In the genomic region with DNA sequence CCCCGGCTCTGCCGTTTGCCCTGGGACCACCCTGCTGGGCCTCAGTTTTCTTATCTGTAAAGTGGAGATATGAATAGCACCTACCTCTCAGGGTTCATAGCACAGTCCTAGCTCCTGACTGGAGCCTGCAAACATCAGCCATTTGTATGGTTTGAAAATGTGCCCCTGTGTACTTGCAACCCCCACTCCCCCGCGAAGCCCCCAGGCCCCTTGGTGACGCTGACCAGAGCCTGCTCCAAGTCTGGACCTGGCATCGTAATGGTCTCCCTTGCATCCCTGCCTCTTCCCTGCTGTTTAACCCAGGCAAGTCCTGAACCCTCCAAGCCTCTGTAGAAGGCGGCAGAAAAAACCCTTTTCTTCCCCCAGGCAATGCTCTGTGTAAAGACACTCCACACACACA, we compare ENCODE assay signal across 1 cellular context.
TF ChIP-seq lines count a peak whose summit lies in the region.

No MANE protein-coding gene starts in this region.

TF ChIP-seq in GM23338, 12 proteins besides CTCF, POLR2A, EP300 and RAD21 (continued from another document):
- TF ChIP-seq, protein P1, sequence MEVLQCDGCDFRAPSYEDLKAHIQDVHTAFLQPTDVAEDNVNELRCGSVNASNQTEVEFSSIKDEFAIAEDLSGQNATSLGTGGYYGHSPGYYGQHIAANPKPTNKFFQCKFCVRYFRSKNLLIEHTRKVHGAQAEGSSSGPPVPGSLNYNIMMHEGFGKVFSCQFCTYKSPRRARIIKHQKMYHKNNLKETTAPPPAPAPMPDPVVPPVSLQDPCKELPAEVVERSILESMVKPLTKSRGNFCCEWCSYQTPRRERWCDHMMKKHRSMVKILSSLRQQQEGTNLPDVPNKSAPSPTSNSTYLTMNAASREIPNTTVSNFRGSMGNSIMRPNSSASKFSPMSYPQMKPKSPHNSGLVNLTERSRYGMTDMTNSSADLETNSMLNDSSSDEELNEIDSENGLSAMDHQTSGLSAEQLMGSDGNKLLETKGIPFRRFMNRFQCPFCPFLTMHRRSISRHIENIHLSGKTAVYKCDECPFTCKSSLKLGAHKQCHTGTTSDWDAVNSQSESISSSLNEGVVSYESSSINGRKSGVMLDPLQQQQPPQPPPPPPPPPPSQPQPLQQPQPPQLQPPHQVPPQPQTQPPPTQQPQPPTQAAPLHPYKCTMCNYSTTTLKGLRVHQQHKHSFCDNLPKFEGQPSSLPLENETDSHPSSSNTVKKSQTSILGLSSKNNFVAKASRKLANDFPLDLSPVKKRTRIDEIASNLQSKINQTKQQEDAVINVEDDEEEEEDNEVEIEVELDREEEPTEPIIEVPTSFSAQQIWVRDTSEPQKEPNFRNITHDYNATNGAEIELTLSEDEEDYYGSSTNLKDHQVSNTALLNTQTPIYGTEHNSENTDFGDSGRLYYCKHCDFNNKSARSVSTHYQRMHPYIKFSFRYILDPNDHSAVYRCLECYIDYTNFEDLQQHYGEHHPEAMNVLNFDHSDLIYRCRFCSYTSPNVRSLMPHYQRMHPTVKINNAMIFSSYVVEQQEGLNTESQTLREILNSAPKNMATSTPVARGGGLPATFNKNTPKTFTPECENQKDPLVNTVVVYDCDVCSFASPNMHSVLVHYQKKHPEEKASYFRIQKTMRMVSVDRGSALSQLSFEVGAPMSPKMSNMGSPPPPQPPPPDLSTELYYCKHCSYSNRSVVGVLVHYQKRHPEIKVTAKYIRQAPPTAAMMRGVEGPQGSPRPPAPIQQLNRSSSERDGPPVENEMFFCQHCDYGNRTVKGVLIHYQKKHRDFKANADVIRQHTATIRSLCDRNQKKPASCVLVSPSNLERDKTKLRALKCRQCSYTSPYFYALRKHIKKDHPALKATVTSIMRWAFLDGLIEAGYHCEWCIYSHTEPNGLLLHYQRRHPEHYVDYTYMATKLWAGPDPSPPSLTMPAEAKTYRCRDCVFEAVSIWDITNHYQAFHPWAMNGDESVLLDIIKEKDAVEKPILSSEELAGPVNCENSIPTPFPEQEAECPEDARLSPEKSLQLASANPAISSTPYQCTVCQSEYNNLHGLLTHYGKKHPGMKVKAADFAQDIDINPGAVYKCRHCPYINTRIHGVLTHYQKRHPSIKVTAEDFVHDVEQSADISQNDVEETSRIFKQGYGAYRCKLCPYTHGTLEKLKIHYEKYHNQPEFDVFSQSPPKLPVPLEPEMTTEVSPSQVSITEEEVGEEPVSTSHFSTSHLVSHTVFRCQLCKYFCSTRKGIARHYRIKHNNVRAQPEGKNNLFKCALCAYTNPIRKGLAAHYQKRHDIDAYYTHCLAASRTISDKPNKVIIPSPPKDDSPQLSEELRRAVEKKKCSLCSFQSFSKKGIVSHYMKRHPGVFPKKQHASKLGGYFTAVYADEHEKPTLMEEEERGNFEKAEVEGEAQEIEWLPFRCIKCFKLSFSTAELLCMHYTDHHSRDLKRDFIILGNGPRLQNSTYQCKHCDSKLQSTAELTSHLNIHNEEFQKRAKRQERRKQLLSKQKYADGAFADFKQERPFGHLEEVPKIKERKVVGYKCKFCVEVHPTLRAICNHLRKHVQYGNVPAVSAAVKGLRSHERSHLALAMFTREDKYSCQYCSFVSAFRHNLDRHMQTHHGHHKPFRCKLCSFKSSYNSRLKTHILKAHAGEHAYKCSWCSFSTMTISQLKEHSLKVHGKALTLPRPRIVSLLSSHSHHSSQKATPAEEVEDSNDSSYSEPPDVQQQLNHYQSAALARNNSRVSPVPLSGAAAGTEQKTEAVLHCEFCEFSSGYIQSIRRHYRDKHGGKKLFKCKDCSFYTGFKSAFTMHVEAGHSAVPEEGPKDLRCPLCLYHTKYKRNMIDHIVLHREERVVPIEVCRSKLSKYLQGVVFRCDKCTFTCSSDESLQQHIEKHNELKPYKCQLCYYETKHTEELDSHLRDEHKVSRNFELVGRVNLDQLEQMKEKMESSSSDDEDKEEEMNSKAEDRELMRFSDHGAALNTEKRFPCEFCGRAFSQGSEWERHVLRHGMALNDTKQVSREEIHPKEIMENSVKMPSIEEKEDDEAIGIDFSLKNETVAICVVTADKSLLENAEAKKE (CRISPR knock-in tag; IDR thresholded peaks at IDR 0.05) = no peak
- TF ChIP-seq NANOG (IDR thresholded peaks at IDR 0.05; ENCODE audit: borderline replicate concordance) = no peak
- TF ChIP-seq, protein P2, sequence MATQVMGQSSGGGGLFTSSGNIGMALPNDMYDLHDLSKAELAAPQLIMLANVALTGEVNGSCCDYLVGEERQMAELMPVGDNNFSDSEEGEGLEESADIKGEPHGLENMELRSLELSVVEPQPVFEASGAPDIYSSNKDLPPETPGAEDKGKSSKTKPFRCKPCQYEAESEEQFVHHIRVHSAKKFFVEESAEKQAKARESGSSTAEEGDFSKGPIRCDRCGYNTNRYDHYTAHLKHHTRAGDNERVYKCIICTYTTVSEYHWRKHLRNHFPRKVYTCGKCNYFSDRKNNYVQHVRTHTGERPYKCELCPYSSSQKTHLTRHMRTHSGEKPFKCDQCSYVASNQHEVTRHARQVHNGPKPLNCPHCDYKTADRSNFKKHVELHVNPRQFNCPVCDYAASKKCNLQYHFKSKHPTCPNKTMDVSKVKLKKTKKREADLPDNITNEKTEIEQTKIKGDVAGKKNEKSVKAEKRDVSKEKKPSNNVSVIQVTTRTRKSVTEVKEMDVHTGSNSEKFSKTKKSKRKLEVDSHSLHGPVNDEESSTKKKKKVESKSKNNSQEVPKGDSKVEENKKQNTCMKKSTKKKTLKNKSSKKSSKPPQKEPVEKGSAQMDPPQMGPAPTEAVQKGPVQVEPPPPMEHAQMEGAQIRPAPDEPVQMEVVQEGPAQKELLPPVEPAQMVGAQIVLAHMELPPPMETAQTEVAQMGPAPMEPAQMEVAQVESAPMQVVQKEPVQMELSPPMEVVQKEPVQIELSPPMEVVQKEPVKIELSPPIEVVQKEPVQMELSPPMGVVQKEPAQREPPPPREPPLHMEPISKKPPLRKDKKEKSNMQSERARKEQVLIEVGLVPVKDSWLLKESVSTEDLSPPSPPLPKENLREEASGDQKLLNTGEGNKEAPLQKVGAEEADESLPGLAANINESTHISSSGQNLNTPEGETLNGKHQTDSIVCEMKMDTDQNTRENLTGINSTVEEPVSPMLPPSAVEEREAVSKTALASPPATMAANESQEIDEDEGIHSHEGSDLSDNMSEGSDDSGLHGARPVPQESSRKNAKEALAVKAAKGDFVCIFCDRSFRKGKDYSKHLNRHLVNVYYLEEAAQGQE (IDR thresholded peaks at IDR 0.05; ENCODE audit: unreplicated experiment) = no peak
- no peak for TF ChIP-seq EZH2phosphoT487 (IDR thresholded peaks at IDR 0.05; ENCODE audit: unreplicated experiment)
- TF ChIP-seq POLR2AphosphoS5 (IDR thresholded peaks at IDR 0.05; ENCODE audit: low read depth) = no peak
- TF ChIP-seq STAT1 (IDR thresholded peaks at IDR 0.05; ENCODE audit: unreplicated experiment) = no peak
- TF ChIP-seq CREB1 (CRISPR knock-in tag; IDR thresholded peaks at IDR 0.05; ENCODE audit: low read depth) = no peak
- TF ChIP-seq JUNB (IDR thresholded peaks at IDR 0.05; ENCODE audit: unreplicated experiment) = no peak
